11 cellular contexts compared by ENCODE assay signal in genomic region chr1:151284013-151284577, GRCh38. TPM values are rescaled to one million over a fixed set of nuclear protein-coding genes. Genes with fewer than 3 reads are reported as not detected.
DNase-seq lines count a peak whose midpoint lies in the region; ATAC-seq and TF ChIP-seq lines count a peak whose summit lies in the region.
"Had no signal": no experiment of that assay in that cellular context is flagged by ENCODE, and none has a peak within 500 bp of the region (broad histone marks: within the 10 kb centered on the region; RNA-seq: fewer than 3 reads in every experiment).

No MANE protein-coding gene starts in this region.

- H3K4me3 ChIP-seq in HUES6 (ENCODE audit: low read depth, low read length) (peak overlapping the region; percentile 83; the same call in 1 of the 2 replicates), mammary epithelial cell (replicated peaks in 1 of 3; ENCODE audit: insufficient read depth in 1 of 3, low read depth in 2 of 3, low read length in 3 of 3) (peak overlapping the region in 1 of 3 experiments; percentile 85)

- peaks cover 0 to 1% (median 0%) of the 10 kb centered on the region in 3 donors for H3K27me3 Mint-ChIP-seq in CD14-positive monocyte (ENCODE audit: low read depth in 3 of 3)
- H3K27me3 Mint-ChIP-seq in nephron (ENCODE audit: low read depth) = no peaks in the 10 kb centered on the region

- DNase-seq in CD14-positive monocyte (ENCODE audit: low spot score) = no peak
- no peak for DNase-seq in mammary epithelial cell
- DNase-seq in NCI-H2081 treated with DMSO at 0.1 percent for 48 hours (lab: John Stamatoyannopoulos, UW) = no peak
- no peak for DNase-seq in SIG-M5 (lab: John Stamatoyannopoulos, UW)
- no peak for DNase-seq in HCEC 1CT
- DNase-seq: NCI-H1694 had no signal

- H3K4me3 Mint-ChIP-seq in CD14-positive monocyte = peak overlapping the region in 1 of 2 donors; percentile 100
- peak overlapping the region; percentile 94 to 99 (median 96) for H3K4me3 Mint-ChIP-seq in nephron

- H3K9me3 ChIP-seq in HUES6 (ENCODE audit: control insufficient read depth, insufficient read depth, low read depth, low read length) (no peaks in the 10 kb centered on the region), mammary epithelial cell (replicated peaks; ENCODE audit: insufficient read depth, low read length) (no peaks in the 10 kb centered on the region)

- TF ChIP-seq CTCF in CD14-positive monocyte (IDR thresholded peaks at IDR 0.05) = no peak
- no peak for TF ChIP-seq CTCF in mammary epithelial cell (conservative IDR thresholded peaks at IDR 0.05 in 1 of 2, IDR thresholded peaks at IDR 0.05 in 1 of 2; ENCODE audit: extremely low read depth in 1 of 2, insufficient read depth in 1 of 2, low read depth in 1 of 2, low read length in 2 of 2)
- no peak for TF ChIP-seq CTCF in nephron (IDR thresholded peaks at IDR 0.05; ENCODE audit: unreplicated experiment in 3 of 3)

- peaks cover 30% of the 10 kb centered on the region for H3K4me1 Mint-ChIP-seq in CD14-positive monocyte
- H3K4me1 Mint-ChIP-seq in nephron = peaks cover 17% of the 10 kb centered on the region

- H3K79me2 ChIP-seq in mammary epithelial cell (ENCODE audit: insufficient read depth, low read length) = peaks cover 45% of the 10 kb centered on the region

- CTCF ChIA-PET in mammary epithelial cell (lab: Charles Lee; ENCODE audit: low non-redundant PET) = interaction anchor here (0.7 kb wide), 1 partner anchor 23 kb away, joined by 3 read pairs; no protein-coding TSS in a partner anchor

- no peaks in the 10 kb centered on the region for H3K27me3 ChIP-seq in HUES6 (ENCODE audit: control insufficient read depth, insufficient read depth, low read length)
- H3K27me3 ChIP-seq in mammary epithelial cell (ENCODE audit: insufficient read depth, low read length) = no peaks in the 10 kb centered on the region

- in situ Hi-C loops in mammary epithelial cell (cut with MboI; ENCODE audit: low sequenced_read_pairs in 2 of 2) = no loop called here

- H3K4me1 ChIP-seq in HUES6 (ENCODE audit: control insufficient read depth, insufficient read depth, low read length) (peaks cover 12% of the 10 kb centered on the region), mammary epithelial cell (ENCODE audit: insufficient read depth, low read length) (peaks cover 16% of the 10 kb centered on the region)

- H3K27ac ChIP-seq in HUES6 (ENCODE audit: low read depth, low read length) = no peak overlapping the region
- H3K27ac ChIP-seq in mammary epithelial cell (ENCODE audit: insufficient read depth, low read depth, low read length) = no peak overlapping the region

- dilution Hi-C loops in mammary epithelial cell (cut with HindIII; ENCODE audit: low sequenced_read_pairs) = loop anchor here (5.0 kb wide), 1 partner anchor 42 kb away; no protein-coding TSS in a partner anchor

- H3K36me3 Mint-ChIP-seq in CD14-positive monocyte (peaks cover 34 to 53% of the 10 kb centered on the region in 2 donors), nephron (ENCODE audit: low read depth) (peaks cover 26% of the 10 kb centered on the region)

- BruUV-seq in mammary epithelial cell (replicated peaks; lab: Mats Ljungman, UMichigan) = no TSS peak

- peaks cover 45% of the 10 kb centered on the region for H3K36me3 ChIP-seq in HUES6 (ENCODE audit: control insufficient read depth, insufficient read depth, low read length)
- H3K36me3 ChIP-seq in mammary epithelial cell (ENCODE audit: insufficient read depth, low read length) = peaks cover 5% of the 10 kb centered on the region

- intact Hi-C loops in CD14-positive monocyte (cut with micrococcal nuclease) (loop anchor here in 1 of 2 donors (10.0 kb wide), 1 partner anchor 181 kb away; no protein-coding TSS in a partner anchor), mammary epithelial cell (cut with micrococcal nuclease) (no loop called here)

- H2AFZ ChIP-seq in mammary epithelial cell (ENCODE audit: low read depth, low read length) = no peak overlapping the region

- WGBS in mammary epithelial cell (ENCODE audit: low coverage, missing lambda C conversion rate) = 52% methylated on average over 2 of the region's 2 CpGs

- no peak for ATAC-seq in HG02763 (IDR thresholded peaks at IDR 0.05; ENCODE audit: unreplicated experiment)
- ATAC-seq: activated CD4-positive, CD25-positive, alpha-beta regulatory T cell treated with anti-CD3 and anti-CD28 coated beads, Interleukin-2, amount 50 U/mL, for 24 hours; right cardiac atrium had no signal

- H3K27ac Mint-ChIP-seq in CD14-positive monocyte = peak overlapping the region in 6 of 7 donors; percentile 81 to 100 (median 97)
- peak overlapping the region; percentile 79 to 94 (median 85) for H3K27ac Mint-ChIP-seq in nephron

- H4K20me1 ChIP-seq in mammary epithelial cell (ENCODE audit: insufficient read depth, low read length) = no peaks in the 10 kb centered on the region

- H3K9ac ChIP-seq in HUES6 (ENCODE audit: low read length) = no peak overlapping the region
- no peak overlapping the region for H3K9ac ChIP-seq in mammary epithelial cell (ENCODE audit: insufficient read depth, low read length)

- peak overlapping the region; percentile 99 for H3K4me2 ChIP-seq in mammary epithelial cell (ENCODE audit: insufficient read depth, low read depth, low read length)

- H3K9me3 Mint-ChIP-seq in CD14-positive monocyte (peaks cover 0 to 2% (median 0%) of the 10 kb centered on the region in 7 donors), nephron (no peaks in the 10 kb centered on the region)

RNA-seq across cellular contexts. Expression of gene ZNF687, which starts 2.0 kb away (rescaled TPM):
- polyA plus RNA-seq in CD14-positive monocyte (1 to 10 TPM; 1.3 to 1.8 TPM), mammary epithelial cell (11.5 TPM)
- total RNA-seq in mammary epithelial cell = 10 to 100 TPM; 17.7 to 23.3 TPM
- 22.0 TPM for polyA minus RNA-seq in mammary epithelial cell

RNA-seq across cellular contexts. Expression of gene PSMD4, which starts 29.6 kb away (rescaled TPM):
- 100 to 1,000 TPM; 252 to 266 TPM for polyA plus RNA-seq in CD14-positive monocyte
- 100 to 1,000 TPM in 1 of 2 donors, 10 to 100 TPM in 1; 94.7 to 167 TPM for total RNA-seq in mammary epithelial cell
- polyA plus RNA-seq in mammary epithelial cell = 223 TPM
- 161 TPM for polyA minus RNA-seq in mammary epithelial cell

RNA-seq across cellular contexts. Expression of gene PI4KB, which starts 43.1 kb away (rescaled TPM):
- polyA plus RNA-seq in CD14-positive monocyte = 10 to 100 TPM; 37.8 to 50.3 TPM
- total RNA-seq in mammary epithelial cell = 10 to 100 TPM; 46.7 to 58.3 TPM
- 57.9 TPM for polyA plus RNA-seq in mammary epithelial cell
- 135 TPM for polyA minus RNA-seq in mammary epithelial cell
